ENCODE assay signal across 19 cellular contexts in the genomic region with DNA sequence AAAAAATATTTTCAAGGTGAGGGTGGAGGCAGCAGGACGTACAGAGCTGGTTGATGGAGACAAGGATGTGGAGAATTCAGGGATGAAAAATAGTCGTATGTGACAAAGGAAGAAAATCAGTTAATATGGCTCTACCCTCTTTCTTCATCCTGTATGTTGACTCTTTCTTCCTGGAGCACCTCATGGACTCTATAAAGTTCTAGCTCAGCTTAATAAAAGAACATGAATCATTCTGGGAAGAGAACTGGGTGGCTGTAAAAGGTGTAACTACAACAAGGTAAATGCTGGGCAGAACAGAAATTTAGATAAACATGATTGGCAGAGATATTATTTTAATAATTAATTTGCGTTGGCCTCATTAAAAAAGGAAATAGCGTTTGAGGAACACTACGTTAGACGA.
DNase-seq lines count a peak whose midpoint lies in the region; ATAC-seq, FAIRE-seq and TF ChIP-seq lines count a peak whose summit lies in the region.
"Had no signal": no experiment of that assay in that cellular context is flagged by ENCODE, and none has a peak within 500 bp of the region (broad histone marks: within the 10 kb centered on the region; RNA-seq: fewer than 3 reads in every experiment).

No MANE protein-coding gene starts in this region.

- no peaks in the 10 kb centered on the region for H3K79me2 ChIP-seq in PC-3 (ENCODE audit: low read length)

- no peaks in the 10 kb centered on the region for H4K20me1 ChIP-seq in PC-3 (ENCODE audit: low read length)
- H4K20me1 ChIP-seq: BLaER1 had no signal

- H3K27me3 ChIP-seq in PC-3 (ENCODE audit: low read length), result peaks cover 3% of the 10 kb centered on the region; the same call in 1 of the 2 replicates
- H3K27me3 ChIP-seq: BLaER1 had no signal

- TF ChIP-seq EP300 in A549 (IDR thresholded peaks at IDR 0.05), result no peak

- H3K4me3 ChIP-seq in A549 (no peak overlapping the region; the same call in 2 of the 3 replicates), PC-3 (ENCODE audit: low read length) (no peak overlapping the region)
- H3K4me3 ChIP-seq: BLaER1, GM12878, HAP-1 had no signal

- no peak for TF ChIP-seq CTCF in A549 (IDR thresholded peaks at IDR 0.05)
- no peak for TF ChIP-seq CTCF in PC-3 (conservative IDR thresholded peaks at IDR 0.05; ENCODE audit: low read depth, low read length)
- no peak for TF ChIP-seq CTCF in omental fat pad (IDR thresholded peaks at IDR 0.05)

- BruUV-seq in PC-3 (replicated peaks; lab: Mats Ljungman, UMichigan), result no TSS peak

- H3K4me1 ChIP-seq in A549 (peaks cover 64% of the 10 kb centered on the region), PC-3 (ENCODE audit: insufficient read depth, low read length) (no peaks in the 10 kb centered on the region)
- H3K4me1 ChIP-seq: BLaER1, Caco-2 had no signal

- H2AFZ ChIP-seq in PC-3 (ENCODE audit: low read length), result no peak overlapping the region

- H3K9ac ChIP-seq in PC-3 (ENCODE audit: low read length), result no peak overlapping the region
- H3K9ac ChIP-seq: BLaER1 had no signal

- no peaks in the 10 kb centered on the region for H3K36me3 ChIP-seq in PC-3 (ENCODE audit: low read depth, low read length)
- H3K36me3 ChIP-seq: BLaER1, HAP-1 had no signal

- no peaks in the 10 kb centered on the region for H3K9me2 ChIP-seq in PC-3 (replicated peaks; ENCODE audit: low read length)

- DNase-seq in A549 (ENCODE audit: low read depth in 1 of 2, low spot score in 1 of 2) (no peak), PC-3 (no peak), kidney glomerular epithelial cell (lab: John Stamatoyannopoulos, UW) (peak; percentile 47), renal cortical epithelial cell (ENCODE audit: low read depth) (peak; percentile 53), omental fat pad (ENCODE audit: low spot score) (no peak), DMS79 treated with DMSO at 0.1 percent for 48 hours (lab: John Stamatoyannopoulos, UW) (no peak), NCI-H2107 (lab: John Stamatoyannopoulos, UW) (no peak)
- DNase-seq: Caco-2; CD4-positive, CD25-positive, alpha-beta regulatory T cell; CD8-positive, alpha-beta T cell; EL; GDM1; GOT3; HFFc6 had no signal

- FAIRE-seq in A549 (lab: Jason Lieb, UNC), result no peak
- FAIRE-seq: GM12878, H54 had no signal

- TF ChIP-seq RAD21 in A549 (conservative IDR thresholded peaks at IDR 0.05 in 1 of 2, IDR thresholded peaks at IDR 0.05 in 1 of 2), result no peak

- H3K27ac ChIP-seq in A549, result peak overlapping the region; percentile 83 to 85
- H3K27ac ChIP-seq in PC-3 (ENCODE audit: low read length), result no peak overlapping the region
- H3K27ac ChIP-seq: BLaER1, C4-2B had no signal

- no peaks in the 10 kb centered on the region for H3F3A ChIP-seq in PC-3 (ENCODE audit: low read length, unreplicated experiment)

- H3K9me3 ChIP-seq in A549 (peaks cover 5% of the 10 kb centered on the region; the same call in 2 of the 3 replicates), PC-3 (ENCODE audit: low read length) (no peaks in the 10 kb centered on the region)
- H3K9me3 ChIP-seq: BLaER1, Caco-2, HAP-1 had no signal

- WGBS in A549 (ENCODE audit: missing lambda C conversion rate), result 73% methylated on average over 6 of the region's 6 CpGs

- H3K4me2 ChIP-seq in A549 (peak overlapping the region; percentile 74), PC-3 (ENCODE audit: low read length) (no peak overlapping the region)
- H3K4me2 ChIP-seq: BLaER1 had no signal

- no peak for TF ChIP-seq POLR2A in A549 (IDR thresholded peaks at IDR 0.05; ENCODE audit: low read length)

- POLR2A ChIA-PET in A549 (lab: Yijun Ruan, JAX) (no interaction called here), PC-3 (lab: Charles Lee; ENCODE audit: unreplicated experiment) (no interaction called here)

- ATAC-seq in A549 (no peak), PC-3 (peak; percentile 58), omental fat pad (ENCODE audit: low FRiP score) (no peak)
- ATAC-seq: CD8-positive, alpha-beta T cell; GM12878 had no signal

- CTCF ChIA-PET in A549 (lab: Yijun Ruan, JAX) (no interaction called here), PC-3 (lab: Charles Lee) (no interaction called here)

- intact Hi-C loops in PC-3 (cut with micrococcal nuclease), result no loop called here

TF ChIP-seq in A549, 52 proteins besides CTCF, POLR2A, EP300 and RAD21:
- no peak for TF ChIP-seq BHLHE40 (IDR thresholded peaks at IDR 0.05; ENCODE audit: low read depth, low read length)
- TF ChIP-seq, protein P1, sequence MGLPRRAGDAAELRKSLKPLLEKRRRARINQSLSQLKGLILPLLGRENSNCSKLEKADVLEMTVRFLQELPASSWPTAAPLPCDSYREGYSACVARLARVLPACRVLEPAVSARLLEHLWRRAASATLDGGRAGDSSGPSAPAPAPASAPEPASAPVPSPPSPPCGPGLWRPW (IDR thresholded peaks at IDR 0.05), result no peak
- TF ChIP-seq, protein P2, sequence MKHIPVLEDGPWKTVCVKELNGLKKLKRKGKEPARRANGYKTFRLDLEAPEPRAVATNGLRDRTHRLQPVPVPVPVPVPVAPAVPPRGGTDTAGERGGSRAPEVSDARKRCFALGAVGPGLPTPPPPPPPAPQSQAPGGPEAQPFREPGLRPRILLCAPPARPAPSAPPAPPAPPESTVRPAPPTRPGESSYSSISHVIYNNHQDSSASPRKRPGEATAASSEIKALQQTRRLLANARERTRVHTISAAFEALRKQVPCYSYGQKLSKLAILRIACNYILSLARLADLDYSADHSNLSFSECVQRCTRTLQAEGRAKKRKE (CRISPR knock-in tag; IDR thresholded peaks at IDR 0.05; ENCODE audit: low read depth), result no peak

Comparison
In these comparisons a context has a peak if more than half of its experiments do, and no peak if none do; other contexts are left out.
1. DNase-seq: peak in kidney glomerular epithelial cell (single experiment) and renal cortical epithelial cell (single experiment); none in A549 (0 of 2), PC-3 (single experiment), omental fat pad (single experiment), DMS79 treated with DMSO at 0.1 percent for 48 hours (single experiment) and NCI-H2107 (single experiment).